In genomic region chr17:17121162-17121561, GRCh38 we compare ENCODE assay signal across 10 cellular contexts.
DNase-seq lines count a peak whose midpoint lies in the region; ATAC-seq and TF ChIP-seq lines count a peak whose summit lies in the region.
"Had no signal": no experiment of that assay in that cellular context is flagged by ENCODE, and none has a peak within 500 bp of the region (broad histone marks: within the 10 kb centered on the region; RNA-seq: fewer than 3 reads in every experiment).

No MANE protein-coding gene starts in this region.

- peaks cover 76% of the 10 kb centered on the region for H3K4me1 Mint-ChIP-seq in T-helper 17 cell

- no peak overlapping the region for H3K9ac ChIP-seq in stomach smooth muscle (ENCODE audit: low read length in 2 of 2)

- CTCF ChIA-PET in HEK293 (lab: Yijun Ruan, JAX) = interaction anchor here (0.8 to 4.8 kb wide), 6 partner anchors 9 to 121 kb away, joined by 3 to 20 read pairs (median 3); no protein-coding TSS in a partner anchor

- H3K4me1 ChIP-seq in HEK293 (ENCODE audit: control insufficient read depth, insufficient read depth, low read length) = no peaks in the 10 kb centered on the region
- peaks cover 43% of the 10 kb centered on the region for H3K4me1 ChIP-seq in stomach smooth muscle (ENCODE audit: control insufficient read depth, insufficient read depth, low read length)

- no peak overlapping the region for H3K27ac ChIP-seq in HEK293 (ENCODE audit: extremely low read depth, low read depth, low read length)
- peak overlapping the region; percentile 24 for H3K27ac ChIP-seq in stomach smooth muscle (ENCODE audit: low read length)

- no peaks in the 10 kb centered on the region for H3K9me3 ChIP-seq in HEK293 (ENCODE audit: control insufficient read depth, insufficient read depth, low read depth, low read length)
- H3K9me3 ChIP-seq in T-helper 17 cell (ENCODE audit: control insufficient read depth, low read length, poor library complexity, severe bottlenecking) = no peaks in the 10 kb centered on the region
- no peaks in the 10 kb centered on the region for H3K9me3 ChIP-seq in stomach smooth muscle (ENCODE audit: control insufficient read depth in 2 of 2, low read length in 2 of 2)

- H3K4me3 ChIP-seq in HEK293 (ENCODE audit: low read depth, low read length) = no peak overlapping the region
- no peak overlapping the region for H3K4me3 ChIP-seq in stomach smooth muscle (ENCODE audit: low read length in 2 of 2)

- no peak for DNase-seq in T-helper 17 cell
- peak; percentile 15 for DNase-seq in left ventricle myocardium superior
- DNase-seq in SKM-1 treated with dmso at 0.1 percent for 144 hours (lab: John Stamatoyannopoulos, UW; ENCODE audit: unreplicated experiment) = no peak
- DNase-seq: activated effector memory CD4-positive, alpha-beta T cell treated with anti-CD3 and anti-CD28 coated beads, Interleukin-2, amount 50 U/mL, for 16 hours; NCI-H526 treated with DMSO at 0.1 percent for 48 hours; small intestine had no signal

- intact Hi-C loops in left ventricle myocardium superior (cut with micrococcal nuclease) = no loop called here

- H3K4me3 Mint-ChIP-seq in T-helper 17 cell = peak overlapping the region; percentile 53

- H3K36me3 ChIP-seq in HEK293 (ENCODE audit: control insufficient read depth in 2 of 2, insufficient read depth in 1 of 2, low read length in 2 of 2) (no peaks in the 10 kb centered on the region; a peak in 1 of 3 replicates), stomach smooth muscle (ENCODE audit: control insufficient read depth in 2 of 2, insufficient read depth in 2 of 2, low read length in 2 of 2) (no peaks in the 10 kb centered on the region)

- no peak for ATAC-seq in T-helper 17 cell
- ATAC-seq in left ventricle myocardium superior = peak; percentile 1
- no peak for ATAC-seq in HG02870 (IDR thresholded peaks at IDR 0.05; ENCODE audit: unreplicated experiment)
- no peak for ATAC-seq in GM21528 (IDR thresholded peaks at IDR 0.05; ENCODE audit: low FRiP score, unreplicated experiment)

- H3K27me3 ChIP-seq in stomach smooth muscle (ENCODE audit: control insufficient read depth in 1 of 2, insufficient read depth in 2 of 2, low read length in 2 of 2) = no peaks in the 10 kb centered on the region

- H3K36me3 Mint-ChIP-seq in T-helper 17 cell (ENCODE audit: low read depth) = no peaks in the 10 kb centered on the region

- no peaks in the 10 kb centered on the region for H3K27me3 Mint-ChIP-seq in T-helper 17 cell

- TF ChIP-seq CTCF in HEK293 (tag by site-specific recombination; IDR thresholded peaks at IDR 0.05) = no peak

- POLR2A ChIA-PET in HEK293 (lab: Yijun Ruan, JAX) = no interaction called here

- peak overlapping the region; percentile 95 for H3K27ac Mint-ChIP-seq in T-helper 17 cell

TF ChIP-seq in HEK293, 187 proteins besides CTCF, POLR2A, EP300 and RAD21:
- TF ChIP-seq ZNF211 (tag by site-specific recombination; IDR thresholded peaks at IDR 0.05; ENCODE audit: low read depth) (0 out of 2 replicates have a peak, but pooled peaks have one; percentile 14), ZBTB49 (tag by site-specific recombination; IDR thresholded peaks at IDR 0.05; ENCODE audit: low read depth) (no peak), ZNF776 (tag by site-specific recombination; IDR thresholded peaks at IDR 0.05; ENCODE audit: borderline replicate concordance) (no peak), PRDM6 (tag by site-specific recombination; IDR thresholded peaks at IDR 0.05) (no peak), AEBP2 (tag by site-specific recombination; IDR thresholded peaks at IDR 0.05; ENCODE audit: borderline replicate concordance) (no peak), SALL2 (tag by site-specific recombination; IDR thresholded peaks at IDR 0.05; ENCODE audit: borderline replicate concordance) (no peak), PRDM1 (tag by site-specific recombination; IDR thresholded peaks at IDR 0.05) (no peak), ZBTB17 (tag by site-specific recombination; IDR thresholded peaks at IDR 0.05) (0 out of 2 replicates have a peak, but pooled peaks have one; percentile 4), ZNF324 (tag by site-specific recombination; IDR thresholded peaks at IDR 0.05) (no peak), ZNF26 (tag by site-specific recombination; IDR thresholded peaks at IDR 0.05) (no peak), OSR2 (tag by site-specific recombination; IDR thresholded peaks at IDR 0.05) (no peak), KLF16 (tag by site-specific recombination; IDR thresholded peaks at IDR 0.05) (no peak), ZBTB44 (tag by site-specific recombination; IDR thresholded peaks at IDR 0.05) (no peak), YY2 (tag by site-specific recombination; IDR thresholded peaks at IDR 0.05) (no peak)
TF ChIP-seq in HEK293: peak in this region for 2.
